ENCODE assay signal across 29 cellular contexts in the genomic region with DNA sequence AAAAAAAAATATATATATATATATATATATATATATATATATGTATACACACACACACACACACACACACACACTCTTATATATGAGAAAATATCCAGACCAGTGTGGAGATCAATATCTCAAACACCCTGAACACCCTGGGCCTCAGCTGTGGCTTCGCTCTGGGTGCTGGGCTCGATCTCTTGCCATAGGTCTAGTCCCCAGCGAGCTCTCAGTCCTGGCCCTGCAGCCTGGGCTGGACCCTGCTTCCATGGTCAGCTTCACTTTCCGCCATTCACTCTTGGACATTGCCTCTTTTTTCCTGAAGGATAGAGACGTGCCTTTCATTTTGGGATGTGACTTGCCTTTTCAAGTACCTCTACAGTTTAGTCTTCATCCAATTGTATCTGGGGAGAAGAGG.
"Had no signal": no experiment of that assay in that cellular context is flagged by ENCODE, and none has a peak within 500 bp of the region (broad histone marks: within the 10 kb centered on the region; RNA-seq: fewer than 3 reads in every experiment).

No MANE protein-coding gene starts in this region.

- H3K27me3 ChIP-seq: adrenal gland, breast epithelium, cardiac muscle cell had no signal

- H3K4me1 Mint-ChIP-seq: central memory CD8-positive, alpha-beta T cell had no signal

- ATAC-seq: activated CD4-positive, alpha-beta T cell treated with anti-CD3 and anti-CD28 coated beads for 36 hours; activated CD8-positive, alpha-beta memory T cell treated with anti-CD3 and anti-CD28 coated beads, Interleukin-2, amount 10 ng/mL, durations not matched to agents 7 days and 5 days; activated CD8-positive, alpha-beta T cell treated with anti-CD3 and anti-CD28 coated beads, Interleukin-2, amount 10 ng/mL, durations not matched to agents 7 days and 5 days; activated naive CD8-positive, alpha-beta T cell treated with anti-CD3 and anti-CD28 coated beads, Interleukin-2, amount 50 U/mL, for 24 hours; esophagus mucosa had no signal

- H3K9me3 Mint-ChIP-seq: activated CD4-positive, alpha-beta memory T cell treated with anti-CD3 and anti-CD28 coated beads for 36 hours; activated CD4-positive, alpha-beta T cell treated with anti-CD3 and anti-CD28 coated beads, Interleukin-2, amount 10 ng/mL, durations not matched to agents 24 days and 14 days; activated naive CD4-positive, alpha-beta T cell treated with anti-CD3 and anti-CD28 coated beads for 36 hours; activated naive CD4-positive, alpha-beta T cell treated with anti-CD3 and anti-CD28 coated beads, Interleukin-2, amount 50 U/mL, for 24 hours; activated naive CD8-positive, alpha-beta T cell treated with anti-CD3 and anti-CD28 coated beads for 36 hours; activated naive CD8-positive, alpha-beta T cell treated with anti-CD3 and anti-CD28 coated beads, Interleukin-2, amount 50 U/mL, for 24 hours; activated T-helper 1 cell treated with anti-CD3 and anti-CD28 coated beads, Interleukin-12 subunit alpha, Interleukin-12 subunit beta, Interleukin-2, Interleukin-4 antibody, amounts not matched to agents 30 ng/mL and 10 ng/mL and 1 ng/mL, durations not matched to agents 14 hours and 24 hours and 36 hours; activated T-helper 2 cell treated with anti-CD3 and anti-CD28 coated beads, Interferon-gamma antibody, Interleukin-2, Interleukin-4, amounts not matched to agents 10 μg/mL and 5 μg/mL and 100 μg/mL, durations not matched to agents 14 hours and 24 hours and 36 hours; central memory CD8-positive, alpha-beta T cell; T-helper 1 cell treated with Interleukin-12 subunit alpha and Interleukin-12 subunit beta and Interleukin-4 antibody, amounts not matched to agents 30 μg/mL and 1 μg/mL, for 36 hours; T-helper 2 cell treated with Interferon-gamma antibody and Interleukin-4, amounts not matched to agents 5 μg/mL and 100 μg/mL, for 36 hours had no signal

- H3K36me3 ChIP-seq: adrenal gland, breast epithelium, cardiac muscle cell had no signal

- H3K27ac Mint-ChIP-seq: activated CD4-positive, alpha-beta memory T cell treated with anti-CD3 and anti-CD28 coated beads for 36 hours; activated CD4-positive, alpha-beta T cell treated with anti-CD3 and anti-CD28 coated beads for 36 hours; activated CD4-positive, alpha-beta T cell treated with anti-CD3 and anti-CD28 coated beads, Interleukin-2, amount 10 ng/mL, durations not matched to agents 24 days and 14 days; activated CD8-positive, alpha-beta memory T cell treated with anti-CD3 and anti-CD28 coated beads, Interleukin-2, amount 10 ng/mL, durations not matched to agents 7 days and 5 days; activated CD8-positive, alpha-beta T cell treated with anti-CD3 and anti-CD28 coated beads, Interleukin-2, amount 10 ng/mL, durations not matched to agents 7 days and 5 days; activated naive CD4-positive, alpha-beta T cell treated with anti-CD3 and anti-CD28 coated beads for 36 hours; activated naive CD4-positive, alpha-beta T cell treated with anti-CD3 and anti-CD28 coated beads, Interleukin-2, amount 50 U/mL, for 24 hours; activated naive CD8-positive, alpha-beta T cell treated with anti-CD3 and anti-CD28 coated beads for 36 hours; activated naive CD8-positive, alpha-beta T cell treated with anti-CD3 and anti-CD28 coated beads, Interleukin-2, amount 50 U/mL, for 24 hours; activated T-helper 1 cell treated with anti-CD3 and anti-CD28 coated beads, Interleukin-12 subunit alpha, Interleukin-12 subunit beta, Interleukin-2, Interleukin-4 antibody, amounts not matched to agents 30 ng/mL and 10 ng/mL and 1 ng/mL, durations not matched to agents 14 hours and 24 hours and 36 hours; activated T-helper 2 cell treated with anti-CD3 and anti-CD28 coated beads, Interferon-gamma antibody, Interleukin-2, Interleukin-4, amounts not matched to agents 10 μg/mL and 5 μg/mL and 100 μg/mL, durations not matched to agents 14 hours and 24 hours and 36 hours; T-helper 1 cell treated with Interleukin-12 subunit alpha and Interleukin-12 subunit beta and Interleukin-4 antibody, amounts not matched to agents 30 μg/mL and 1 μg/mL, for 36 hours; T-helper 2 cell treated with Interferon-gamma antibody and Interleukin-4, amounts not matched to agents 5 μg/mL and 100 μg/mL, for 36 hours had no signal

- H3K36me3 Mint-ChIP-seq: activated CD4-positive, alpha-beta memory T cell treated with anti-CD3 and anti-CD28 coated beads for 36 hours; activated CD8-positive, alpha-beta memory T cell treated with anti-CD3 and anti-CD28 coated beads, Interleukin-2, amount 10 ng/mL, durations not matched to agents 7 days and 5 days had no signal

- H3K27ac ChIP-seq: adrenal gland, breast epithelium, cardiac muscle cell had no signal

- DNase-seq: activated CD4-positive, alpha-beta memory T cell treated with anti-CD3 and anti-CD28 coated beads for 36 hours; activated CD4-positive, alpha-beta T cell treated with anti-CD3 and anti-CD28 coated beads for 36 hours; activated CD4-positive, alpha-beta T cell treated with anti-CD3 and anti-CD28 coated beads, Interleukin-2, amount 10 ng/mL, durations not matched to agents 24 days and 14 days; activated CD4-positive, CD25-positive, alpha-beta regulatory T cell; activated CD4-positive, CD25-positive, alpha-beta regulatory T cell treated with anti-CD3 and anti-CD28 coated beads, Interleukin-2, amount 50 U/mL, for 72 hours; activated CD8-positive, alpha-beta memory T cell treated with anti-CD3 and anti-CD28 coated beads, Interleukin-2, amount 10 ng/mL, durations not matched to agents 7 days and 5 days; activated CD8-positive, alpha-beta memory T cell treated with anti-CD3 and anti-CD28 coated beads, Interleukin-2, amount 50 U/mL, for 4 hours; activated CD8-positive, alpha-beta T cell treated with anti-CD3 and anti-CD28 coated beads, Interleukin-2, amount 10 ng/mL, durations not matched to agents 7 days and 5 days; activated effector memory CD4-positive, alpha-beta T cell treated with anti-CD3 and anti-CD28 coated beads, Interleukin-2, amount 50 U/mL, for 16 hours; activated naive CD4-positive, alpha-beta T cell treated with anti-CD3 and anti-CD28 coated beads for 36 hours; activated naive CD8-positive, alpha-beta T cell treated with anti-CD3 and anti-CD28 coated beads for 36 hours; activated naive CD8-positive, alpha-beta T cell treated with anti-CD3 and anti-CD28 coated beads, Interleukin-2, amount 50 U/mL, for 24 hours; activated T-cell treated with anti-CD3 and anti-CD28 coated beads, Interleukin-2, amount 50 U/mL, for 1 hour; activated T-cell treated with anti-CD3 and anti-CD28 coated beads, Interleukin-2, amount 50 U/mL, for 48 hours; adrenal gland; aorta; cortex of kidney; effector CD8-positive, alpha-beta T cell; head of caudate nucleus had no signal

- H3K4me3 Mint-ChIP-seq: activated CD4-positive, alpha-beta memory T cell treated with anti-CD3 and anti-CD28 coated beads for 36 hours; activated CD4-positive, alpha-beta T cell treated with anti-CD3 and anti-CD28 coated beads for 36 hours; activated CD4-positive, alpha-beta T cell treated with anti-CD3 and anti-CD28 coated beads, Interleukin-2, amount 10 ng/mL, durations not matched to agents 24 days and 14 days; activated CD8-positive, alpha-beta memory T cell treated with anti-CD3 and anti-CD28 coated beads, Interleukin-2, amount 10 ng/mL, durations not matched to agents 7 days and 5 days; activated CD8-positive, alpha-beta T cell treated with anti-CD3 and anti-CD28 coated beads, Interleukin-2, amount 10 ng/mL, durations not matched to agents 7 days and 5 days; activated naive CD4-positive, alpha-beta T cell treated with anti-CD3 and anti-CD28 coated beads for 36 hours; activated naive CD4-positive, alpha-beta T cell treated with anti-CD3 and anti-CD28 coated beads, Interleukin-2, amount 50 U/mL, for 24 hours; activated naive CD8-positive, alpha-beta T cell treated with anti-CD3 and anti-CD28 coated beads for 36 hours; activated naive CD8-positive, alpha-beta T cell treated with anti-CD3 and anti-CD28 coated beads, Interleukin-2, amount 50 U/mL, for 24 hours; activated T-helper 1 cell treated with anti-CD3 and anti-CD28 coated beads, Interleukin-12 subunit alpha, Interleukin-12 subunit beta, Interleukin-2, Interleukin-4 antibody, amounts not matched to agents 30 ng/mL and 10 ng/mL and 1 ng/mL, durations not matched to agents 14 hours and 24 hours and 36 hours; brain; central memory CD8-positive, alpha-beta T cell; T-helper 1 cell treated with Interleukin-12 subunit alpha and Interleukin-12 subunit beta and Interleukin-4 antibody, amounts not matched to agents 30 μg/mL and 1 μg/mL, for 36 hours; T-helper 2 cell treated with Interferon-gamma antibody and Interleukin-4, amounts not matched to agents 5 μg/mL and 100 μg/mL, for 36 hours had no signal

- H3K4me1 ChIP-seq: adrenal gland, breast epithelium had no signal

- H3K9me3 ChIP-seq: adrenal gland, breast epithelium had no signal

- H3K27me3 Mint-ChIP-seq: activated CD4-positive, alpha-beta memory T cell treated with anti-CD3 and anti-CD28 coated beads for 36 hours; activated CD4-positive, alpha-beta T cell treated with anti-CD3 and anti-CD28 coated beads for 36 hours; activated CD4-positive, alpha-beta T cell treated with anti-CD3 and anti-CD28 coated beads, Interleukin-2, amount 10 ng/mL, durations not matched to agents 24 days and 14 days; activated CD8-positive, alpha-beta memory T cell treated with anti-CD3 and anti-CD28 coated beads, Interleukin-2, amount 10 ng/mL, durations not matched to agents 7 days and 5 days; activated naive CD4-positive, alpha-beta T cell treated with anti-CD3 and anti-CD28 coated beads, Interleukin-2, amount 50 U/mL, for 24 hours; activated naive CD8-positive, alpha-beta T cell treated with anti-CD3 and anti-CD28 coated beads for 36 hours; activated naive CD8-positive, alpha-beta T cell treated with anti-CD3 and anti-CD28 coated beads, Interleukin-2, amount 50 U/mL, for 24 hours; brain; central memory CD8-positive, alpha-beta T cell had no signal

- H3K4me3 ChIP-seq: adrenal gland, breast epithelium, cardiac muscle cell had no signal
